In genomic region chr17:52883907-52884491, GRCh38 we compare ENCODE assay signal across 7 cellular contexts.
DNase-seq lines count a peak whose midpoint lies in the region; ATAC-seq and TF ChIP-seq lines count a peak whose summit lies in the region.
"Not testable (repeated sequence)": the region's sequence is repeated elsewhere in the genome, so short reads cannot be mapped to it uniquely, and the experiment has no call there.

No MANE protein-coding gene starts in this region.

- 90% methylated on average over 12 to 43 of the region's 43 CpGs for WGBS in endodermal cell (ENCODE audit: insufficient coverage in 1 of 2, insufficient read length in 1 of 2), 2 experiments
- 32 to 46% methylated on average over 39 to 43 of the region's 43 CpGs for WGBS in lung, 2 donors
- 37 to 63% methylated on average over 5 to 27 of the region's 43 CpGs for WGBS in upper lobe of left lung, 2 donors

- H3K9me3 Mint-ChIP-seq in WTC11 = peaks cover 39% of the 10 kb centered on the region
- H3K9me3 Mint-ChIP-seq in endodermal cell = not testable (repeated sequence)

- peaks cover 20% of the 10 kb centered on the region for H3K36me3 Mint-ChIP-seq in WTC11
- H3K36me3 Mint-ChIP-seq in endodermal cell (ENCODE audit: low read depth) = not testable (repeated sequence)

- POLR2A ChIA-PET in WTC11 (lab: Charles Lee) = not testable (repeated sequence)

- not testable (repeated sequence) for H3K4me3 Mint-ChIP-seq in WTC11, endodermal cell

- H3K27ac Mint-ChIP-seq in WTC11, endodermal cell: not testable (repeated sequence)

- peaks cover 15% of the 10 kb centered on the region for H3K9me3 ChIP-seq in endodermal cell (ENCODE audit: control insufficient read depth, low read length)
- not testable (repeated sequence) for H3K9me3 ChIP-seq in lung (ENCODE audit: control insufficient read depth in 2 of 2, insufficient read depth in 1 of 2, low read length in 1 of 2); upper lobe of left lung

- CTCF ChIA-PET in WTC11 (lab: Charles Lee) = not testable (repeated sequence)

- not testable (repeated sequence) for H3K27ac ChIP-seq in endodermal cell (ENCODE audit: low read depth, low read length); lung (ENCODE audit: low read depth in 1 of 2, low read length in 1 of 2); upper lobe of left lung

- not testable (repeated sequence) for H3K27me3 Mint-ChIP-seq in WTC11 (ENCODE audit: low read depth); endodermal cell (ENCODE audit: insufficient read depth)

- not testable (repeated sequence) for TF ChIP-seq CTCF in WTC11 (IDR thresholded peaks at IDR 0.05); endodermal cell (conservative IDR thresholded peaks at IDR 0.05); lung (IDR thresholded peaks at IDR 0.05; ENCODE audit: control extremely low read depth, extremely low read depth); upper lobe of left lung (IDR thresholded peaks at IDR 0.05)

- H3K9ac ChIP-seq in endodermal cell (ENCODE audit: extremely low read depth, low read length, poor library complexity, severe bottlenecking) = not testable (repeated sequence)

- H3K36me3 ChIP-seq in endodermal cell (ENCODE audit: control insufficient read depth, insufficient read depth, low read length); lung (ENCODE audit: control insufficient read depth in 2 of 2, insufficient read depth in 2 of 2, low read length in 2 of 2); upper lobe of left lung: not testable (repeated sequence)

- not testable (repeated sequence) for H3K4me1 ChIP-seq in endodermal cell (ENCODE audit: control insufficient read depth, insufficient read depth, low read length); lung (ENCODE audit: control insufficient read depth in 2 of 2, insufficient read depth in 2 of 2, low read length in 2 of 2); upper lobe of left lung

- TF ChIP-seq POLR2A in upper lobe of left lung (IDR thresholded peaks at IDR 0.05) = not testable (repeated sequence)

- TF ChIP-seq EP300 in upper lobe of left lung (IDR thresholded peaks at IDR 0.05) = not testable (repeated sequence)

- DNase-seq in ELF-1 (ENCODE audit: low read depth, low spot score) (peak; percentile 4), WTC11 (ENCODE audit: low spot score) (peak; percentile 11), endodermal cell (peak; percentile 50), left kidney (ENCODE audit: low read depth, low spot score) (peak; percentile 13), lung (ENCODE audit: low spot score) (peak; percentile 29), retina (peak; percentile 39), upper lobe of left lung (peak; percentile 28 to 77)

- not testable (repeated sequence) for H3K4me3 ChIP-seq in endodermal cell (ENCODE audit: low read length); lung; upper lobe of left lung

- not testable (repeated sequence) for H3K4me1 Mint-ChIP-seq in WTC11
- H3K4me1 Mint-ChIP-seq in endodermal cell = peaks cover 12% of the 10 kb centered on the region

- not testable (repeated sequence) for ATAC-seq in WTC11; lung (ENCODE audit: insufficient read depth, low FRiP score); upper lobe of left lung (ENCODE audit: low FRiP score in 2 of 2)

- H3K27me3 ChIP-seq in endodermal cell (ENCODE audit: control insufficient read depth, insufficient read depth, low read length, poor library complexity, severe bottlenecking); lung (ENCODE audit: control insufficient read depth, insufficient read depth); upper lobe of left lung: not testable (repeated sequence)
